9 cellular contexts compared by ENCODE assay signal in genomic region chr6:44262467-44263356, GRCh38. TPM values are rescaled to one million over a fixed set of nuclear protein-coding genes. Genes with fewer than 3 reads are reported as not detected.
A peak's percentile ranks its signal among the peaks of the same experiment; 100 is the strongest.
DNase-seq lines count a peak whose midpoint lies in the region; ATAC-seq and TF ChIP-seq lines count a peak whose summit lies in the region.
"Had no signal": no experiment of that assay in that cellular context is flagged by ENCODE, and none has a peak within 500 bp of the region (broad histone marks: within the 10 kb centered on the region; RNA-seq: fewer than 3 reads in every experiment).

No MANE protein-coding gene starts in this region.

- peaks cover 10% of the 10 kb centered on the region for H3K27me3 Mint-ChIP-seq in activated naive CD4-positive, alpha-beta T cell treated with anti-CD3 and anti-CD28 coated beads, Interleukin-2, amount 10 ng/mL, durations not matched to agents 7 days and 5 days
- no peaks in the 10 kb centered on the region for H3K27me3 Mint-ChIP-seq in activated naive CD8-positive, alpha-beta T cell treated with anti-CD3 and anti-CD28 coated beads, Interleukin-2, amount 10 ng/mL, durations not matched to agents 7 days and 5 days

- peak overlapping the region; percentile 37 for H3K27ac ChIP-seq in lower lobe of right lung
- H3K27ac ChIP-seq in transverse colon, result peak overlapping the region; percentile 46 to 90 (median 86)

- no peak for TF ChIP-seq POLR2A in transverse colon (IDR thresholded peaks at IDR 0.05)

- H3K4me3 Mint-ChIP-seq in activated naive CD4-positive, alpha-beta T cell treated with anti-CD3 and anti-CD28 coated beads, Interleukin-2, amount 10 ng/mL, durations not matched to agents 7 days and 5 days, result peak overlapping the region; percentile 85
- H3K4me3 Mint-ChIP-seq in activated naive CD8-positive, alpha-beta T cell treated with anti-CD3 and anti-CD28 coated beads, Interleukin-2, amount 10 ng/mL, durations not matched to agents 7 days and 5 days, result peak overlapping the region; percentile 99

- TF ChIP-seq EP300 in transverse colon (IDR thresholded peaks at IDR 0.05; ENCODE audit: low read depth), result no peak

- DNase-seq in activated naive CD4-positive, alpha-beta T cell treated with anti-CD3 and anti-CD28 coated beads, Interleukin-2, amount 10 ng/mL, durations not matched to agents 7 days and 5 days, result no peak
- DNase-seq in activated naive CD4-positive, alpha-beta T cell treated with Interleukin-2 at 50 U/mL for 16 hours, result no peak
- no peak for DNase-seq in activated naive CD8-positive, alpha-beta T cell treated with anti-CD3 and anti-CD28 coated beads, Interleukin-2, amount 10 ng/mL, durations not matched to agents 7 days and 5 days
- DNase-seq in lower lobe of right lung, result no peak
- no peak for DNase-seq in transverse colon
- DNase-seq in GDM1 (lab: John Stamatoyannopoulos, UW), result no peak
- no peak for DNase-seq in D341Med (ENCODE audit: low spot score)
- DNase-seq: DMS53 had no signal

- in situ Hi-C loops in transverse colon (cut with MboI; ENCODE audit: low pct_ligation_motif_present in 1 of 4, low pct_unique_long_range_greater_than_20kb in 1 of 4, low sequenced_read_pairs in 3 of 4), result loop anchor here in 1 of 4 donors (10.0 kb wide), 1 partner anchor 72 kb away; no protein-coding TSS in a partner anchor

- H3K27ac Mint-ChIP-seq in activated naive CD4-positive, alpha-beta T cell treated with anti-CD3 and anti-CD28 coated beads, Interleukin-2, amount 10 ng/mL, durations not matched to agents 7 days and 5 days, result peak overlapping the region; percentile 93
- peak overlapping the region; percentile 98 for H3K27ac Mint-ChIP-seq in activated naive CD8-positive, alpha-beta T cell treated with anti-CD3 and anti-CD28 coated beads, Interleukin-2, amount 10 ng/mL, durations not matched to agents 7 days and 5 days

- ATAC-seq in activated naive CD8-positive, alpha-beta T cell treated with anti-CD3 and anti-CD28 coated beads, Interleukin-2, amount 10 ng/mL, durations not matched to agents 7 days and 5 days (ENCODE audit: low read depth), result no peak
- ATAC-seq in lower lobe of right lung (no peak), GM18519 (IDR thresholded peaks at IDR 0.05; ENCODE audit: low FRiP score, unreplicated experiment) (no peak)

- WGBS in transverse colon (ENCODE audit: low coverage in 1 of 2), 2 donors, result 60% methylated on average over 7 of the region's 7 CpGs; no CpG with 5 or more reads in 1 of the 2 donors

- peaks cover 61% of the 10 kb centered on the region for H3K4me1 Mint-ChIP-seq in activated naive CD4-positive, alpha-beta T cell treated with anti-CD3 and anti-CD28 coated beads, Interleukin-2, amount 10 ng/mL, durations not matched to agents 7 days and 5 days
- H3K4me1 Mint-ChIP-seq in activated naive CD8-positive, alpha-beta T cell treated with anti-CD3 and anti-CD28 coated beads, Interleukin-2, amount 10 ng/mL, durations not matched to agents 7 days and 5 days, result peaks cover 56% of the 10 kb centered on the region

- H3K27me3 ChIP-seq in lower lobe of right lung (ENCODE audit: low read depth) (no peaks in the 10 kb centered on the region), transverse colon (no peaks in the 10 kb centered on the region)

- intact Hi-C loops in lower lobe of right lung (cut with DNase I) (no loop called here), transverse colon (cut with DNase I; ENCODE audit: low total_unique reads) (no loop called here)

- no peaks in the 10 kb centered on the region for H3K9me3 Mint-ChIP-seq in activated naive CD4-positive, alpha-beta T cell treated with anti-CD3 and anti-CD28 coated beads, Interleukin-2, amount 10 ng/mL, durations not matched to agents 7 days and 5 days
- no peaks in the 10 kb centered on the region for H3K9me3 Mint-ChIP-seq in activated naive CD8-positive, alpha-beta T cell treated with anti-CD3 and anti-CD28 coated beads, Interleukin-2, amount 10 ng/mL, durations not matched to agents 7 days and 5 days

- peaks cover 41% of the 10 kb centered on the region for H3K4me1 ChIP-seq in lower lobe of right lung
- peaks cover 20 to 40% (median 31%) of the 10 kb centered on the region in 4 donors for H3K4me1 ChIP-seq in transverse colon

- CTCF ChIA-PET in activated naive CD4-positive, alpha-beta T cell treated with anti-CD3 and anti-CD28 coated beads, Interleukin-2, amount 10 ng/mL, durations not matched to agents 7 days and 5 days (lab: Charles Lee), result interaction anchor here (1.1 to 2.5 kb wide), 3 partner anchors 9 to 73 kb away, joined by 4 to 10 read pairs (median 4); no protein-coding TSS in a partner anchor

- H3K9me3 ChIP-seq in lower lobe of right lung, result no peaks in the 10 kb centered on the region
- no peaks in the 10 kb centered on the region for H3K9me3 ChIP-seq in transverse colon

- TF ChIP-seq CTCF in lower lobe of right lung (IDR thresholded peaks at IDR 0.05) (no peak), transverse colon (IDR thresholded peaks at IDR 0.05) (no peak)

- H3K36me3 ChIP-seq in lower lobe of right lung (peaks cover 23% of the 10 kb centered on the region), transverse colon (peaks cover 0 to 4% (median 0%) of the 10 kb centered on the region in 4 donors)

- peaks cover 22% of the 10 kb centered on the region for H3K36me3 Mint-ChIP-seq in activated naive CD4-positive, alpha-beta T cell treated with anti-CD3 and anti-CD28 coated beads, Interleukin-2, amount 10 ng/mL, durations not matched to agents 7 days and 5 days
- H3K36me3 Mint-ChIP-seq in activated naive CD8-positive, alpha-beta T cell treated with anti-CD3 and anti-CD28 coated beads, Interleukin-2, amount 10 ng/mL, durations not matched to agents 7 days and 5 days, result peaks cover 21% of the 10 kb centered on the region

- POLR2A ChIA-PET in activated naive CD8-positive, alpha-beta T cell treated with anti-CD3 and anti-CD28 coated beads, Interleukin-2, amount 10 ng/mL, durations not matched to agents 7 days and 5 days (lab: Charles Lee), result interaction anchor here (1.4 to 4.7 kb wide), 3 partner anchors 7 to 17 kb away, joined by 6 to 28 read pairs (median 23); partner anchors contain the start of gene HSP90AB1

- peak overlapping the region; percentile 87 for H3K4me3 ChIP-seq in lower lobe of right lung
- peak overlapping the region in 1 of 4 donors; percentile 81 for H3K4me3 ChIP-seq in transverse colon

RNA-seq across cellular contexts. Expression of gene NFKBIE, which starts 2.6 kb away (rescaled TPM):
- total RNA-seq in activated naive CD8-positive, alpha-beta T cell treated with anti-CD3 and anti-CD28 coated beads, Interleukin-2, amount 10 ng/mL, durations not matched to agents 7 days and 5 days, result 10 to 100 TPM; 14.0 to 14.3 TPM
- total RNA-seq in lower lobe of right lung (10.4 TPM), transverse colon (10 to 100 TPM in 3 of 4 donors, 1 to 10 TPM in 1; 2.6 to 67.3 (median 19.0) TPM)

RNA-seq across cellular contexts. Expression of gene SLC35B2, which starts 5.4 kb away (rescaled TPM):
- 10 to 100 TPM; 28.4 TPM for total RNA-seq in activated naive CD8-positive, alpha-beta T cell treated with anti-CD3 and anti-CD28 coated beads, Interleukin-2, amount 10 ng/mL, durations not matched to agents 7 days and 5 days
- total RNA-seq in lower lobe of right lung, result 23.8 TPM
- 10 to 100 TPM in 3 of 4 donors, 1 to 10 TPM in 1; 9.0 to 36.4 (median 22.5) TPM for total RNA-seq in transverse colon

RNA-seq across cellular contexts. Expression of gene TMEM151B, which starts 7.5 kb away (rescaled TPM):
- not detected for total RNA-seq in activated naive CD8-positive, alpha-beta T cell treated with anti-CD3 and anti-CD28 coated beads, Interleukin-2, amount 10 ng/mL, durations not matched to agents 7 days and 5 days
- total RNA-seq in lower lobe of right lung (not detected), transverse colon (1 to 10 TPM in 2 of 4 donors, under 1 TPM in 2; 0.14 to 3.8 (median 1.7) TPM)

RNA-seq across cellular contexts. Expression of gene HSP90AB1, which starts 15.8 kb away (rescaled TPM):
- total RNA-seq in activated naive CD8-positive, alpha-beta T cell treated with anti-CD3 and anti-CD28 coated beads, Interleukin-2, amount 10 ng/mL, durations not matched to agents 7 days and 5 days, result 100 to 1,000 TPM; 453 to 466 TPM
- total RNA-seq in lower lobe of right lung (680 TPM), transverse colon (100 to 1,000 TPM; 105 to 371 (median 242) TPM)

RNA-seq across cellular contexts. Expression of gene SLC29A1, which starts 39.3 kb away (rescaled TPM):
- total RNA-seq in activated naive CD8-positive, alpha-beta T cell treated with anti-CD3 and anti-CD28 coated beads, Interleukin-2, amount 10 ng/mL, durations not matched to agents 7 days and 5 days, result 10 to 100 TPM; 22.5 to 24.0 TPM
- total RNA-seq in lower lobe of right lung (36.2 TPM), transverse colon (10 to 100 TPM; 25.1 to 45.2 (median 35.6) TPM)
